34 cellular contexts compared by ENCODE assay signal in genomic region chr11:117481885-117482284, GRCh38.
"Had no signal": no experiment of that assay in that cellular context is flagged by ENCODE, and none has a peak within 500 bp of the region (broad histone marks: within the 10 kb centered on the region; RNA-seq: fewer than 3 reads in every experiment).

No MANE protein-coding gene starts in this region.

- H3K36me3 ChIP-seq: MG63 had no signal

- H3K4me3 ChIP-seq: MG63 had no signal

- H3K27ac ChIP-seq: KMS-11 had no signal

- H3K9ac ChIP-seq: KMS-11 had no signal

- DNase-seq: Karpas-422, Kasumi-1, MG63, MM.1S, MV-4-11, NCI-H1048, NCI-H1092 treated with DMSO at 0.1 percent for 48 hours, NCI-H1105, NCI-H1105 treated with DMSO at 0.1 percent for 48 hours, NCI-H1417, NCI-H1417 treated with DMSO at 0.1 percent for 48 hours, NCI-H1436, NCI-H1436 treated with DMSO at 0.1 percent for 48 hours, NCI-H146, NCI-H1694, NCI-H1694 treated with DMSO at 0.1 percent for 48 hours, NCI-H187, NCI-H187 treated with DMSO at 0.1 percent for 48 hours, NCI-H1930, NCI-H2029, NCI-H2029 treated with DMSO at 0.1 percent for 48 hours, NCI-H2081, NCI-H2081 treated with DMSO at 0.1 percent for 48 hours, NCI-H2107, NCI-H2171, NCI-H2171 treated with DMSO at 0.1 percent for 48 hours, NCI-H2227 treated with DMSO at 0.1 percent for 48 hours, NCI-H226, NCI-H345, NCI-H446, NCI-H446 treated with DMSO at 0.1 percent for 48 hours, NCI-H510A, NCI-H510A treated with DMSO at 0.1 percent for 48 hours had no signal

- H3K9me3 ChIP-seq: MG63 had no signal

- H3K4me2 ChIP-seq: KMS-11 had no signal
